ENCODE assay signal across 15 cellular contexts in the genomic region with DNA sequence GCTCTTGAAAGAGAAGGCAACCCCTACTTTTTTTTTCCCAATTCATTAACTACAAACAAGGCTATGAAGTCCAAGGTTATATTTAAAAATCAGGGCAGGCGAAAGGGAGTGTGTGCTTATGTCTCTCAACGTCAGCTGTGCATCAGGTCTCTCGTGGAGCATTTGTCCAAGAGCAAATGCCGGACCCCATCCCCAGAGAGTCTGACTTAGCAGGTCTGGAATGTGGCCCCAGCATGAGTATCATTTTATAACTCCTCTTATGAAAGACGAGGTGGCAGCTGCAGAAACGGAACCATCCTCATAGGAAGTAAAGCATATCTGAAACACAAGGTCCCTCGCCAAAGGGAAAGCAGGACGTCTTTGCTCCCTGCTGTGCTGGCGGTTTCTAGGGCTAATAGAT. TPM values are rescaled to one million over a fixed set of nuclear protein-coding genes. Genes with fewer than 3 reads are reported as not detected.
"Had no signal": no experiment of that assay in that cellular context is flagged by ENCODE, and none has a peak within 500 bp of the region (broad histone marks: within the 10 kb centered on the region; RNA-seq: fewer than 3 reads in every experiment).

No MANE protein-coding gene starts in this region.

RNA-seq across cellular contexts. Expression of a gene that starts 45.8 kb away (rescaled TPM):
- total RNA-seq: stomach, subcutaneous adipose tissue, suprapubic skin, temporal lobe, thoracic aorta, thyroid gland, tibial nerve, transverse colon, upper lobe of left lung, upper lobe of right lung, ureter, urinary bladder, uterus, vagina had no signal
- polyA plus RNA-seq: stomach, thymus, urinary bladder had no signal
